ENCODE assay signal across 13 cellular contexts in the genomic region with DNA sequence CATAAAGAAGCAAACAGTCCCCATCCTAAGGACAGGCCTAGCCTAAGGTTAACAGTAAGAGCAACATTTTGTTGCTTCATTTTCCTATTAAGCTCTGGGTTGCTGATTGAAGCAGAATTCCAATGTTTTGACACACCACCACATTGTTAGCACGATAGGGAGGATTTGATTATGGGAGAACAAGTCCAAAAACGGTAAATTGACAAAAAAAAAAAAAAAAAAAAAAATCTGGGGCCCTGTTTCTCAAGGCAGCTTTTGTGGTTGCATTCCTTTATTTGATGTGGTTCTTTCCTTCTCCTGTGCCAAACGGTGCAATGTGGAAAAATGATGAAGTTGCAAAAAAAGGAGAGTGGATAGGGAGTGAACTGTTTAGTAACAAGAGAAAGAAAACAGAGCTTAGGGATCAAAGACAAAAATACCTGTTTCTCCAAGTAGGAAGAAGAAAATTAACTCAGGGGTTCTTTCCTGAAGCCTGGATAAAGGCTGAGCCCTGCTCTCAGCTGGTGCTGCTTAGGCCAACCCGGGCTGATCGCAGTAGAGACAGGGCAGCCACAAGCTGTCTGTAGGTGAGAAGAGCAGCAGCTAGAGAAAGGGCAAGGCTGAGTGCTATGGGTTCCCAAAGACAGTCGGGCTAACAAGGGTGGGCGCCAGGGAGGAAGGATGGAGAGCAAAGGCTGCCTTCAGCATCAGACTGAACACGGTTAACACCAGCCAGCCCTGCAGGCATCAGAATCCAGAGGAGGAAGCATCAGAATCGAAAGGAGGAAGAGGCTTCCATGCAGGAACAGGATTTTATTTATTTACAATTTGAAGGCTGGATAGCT.
DNase-seq lines count a peak whose midpoint lies in the region; ATAC-seq and TF ChIP-seq lines count a peak whose summit lies in the region.
"Had no signal": no experiment of that assay in that cellular context is flagged by ENCODE, and none has a peak within 500 bp of the region (broad histone marks: within the 10 kb centered on the region; RNA-seq: fewer than 3 reads in every experiment).

No MANE protein-coding gene starts in this region.

- H3K9me3 ChIP-seq in prostate gland, result no peaks in the 10 kb centered on the region
- H3K9me3 ChIP-seq: right lobe of liver, upper lobe of left lung had no signal

- peak overlapping the region; percentile 47 to 62 for H3K27ac ChIP-seq in prostate gland
- H3K27ac ChIP-seq: KMS-11, right lobe of liver had no signal

- TF ChIP-seq CTCF in BJ (IDR thresholded peaks at IDR 0.05; ENCODE audit: insufficient read depth, low read depth, low read length) (no peak), prostate gland (IDR thresholded peaks at IDR 0.05) (no peak)

- H3K4me3 ChIP-seq in BJ (ENCODE audit: low read depth, low read length) (no peak overlapping the region), prostate gland (no peak overlapping the region)
- H3K4me3 ChIP-seq: right lobe of liver, upper lobe of left lung had no signal

- H3K36me3 ChIP-seq in BJ (ENCODE audit: control insufficient read depth, insufficient read depth, low read length), result no peaks in the 10 kb centered on the region
- H3K36me3 ChIP-seq in prostate gland, result no peaks in the 10 kb centered on the region
- H3K36me3 ChIP-seq: right lobe of liver, upper lobe of left lung had no signal

- intact Hi-C loops in prostate gland (cut with DNase I), result loop anchor here (5.0 kb wide), 1 partner anchor 47 kb away; no protein-coding TSS in a partner anchor

- DNase-seq in BJ (ENCODE audit: low read depth) (peak; percentile 89), RPMI7951 (ENCODE audit: low read depth) (peak; percentile 98), prostate gland (ENCODE audit: low spot score) (peak; percentile 10), NCI-H510A treated with DMSO at 0.1 percent for 48 hours (lab: John Stamatoyannopoulos, UW) (no peak), SK-N-DZ (ENCODE audit: low spot score) (no peak)
- no peak for DNase-seq in NK-92 treated with Interleukin-12 subunit alpha and Interleukin-12 subunit beta, amount 100 ng/mL, for 24 hours (lab: John Stamatoyannopoulos, UW)
- no peak for DNase-seq in activated CD8-positive, alpha-beta memory T cell treated with anti-CD3 and anti-CD28 coated beads for 24 hours
- DNase-seq: right lobe of liver, SW 1271, upper lobe of left lung had no signal

- peak; percentile 43 for ATAC-seq in esophagus mucosa
- ATAC-seq: activated T-helper 17 cell treated with anti-CD3 and anti-CD28 coated beads, Interleukin-2, amount 50 U/mL, for 72 hours had no signal

- TF ChIP-seq POLR2A in prostate gland (IDR thresholded peaks at IDR 0.05), result no peak

- no peaks in the 10 kb centered on the region for H3K27me3 ChIP-seq in BJ (ENCODE audit: control insufficient read depth, insufficient read depth, low read length)
- H3K27me3 ChIP-seq in prostate gland (replicated peaks; ENCODE audit: insufficient read depth), result no peaks in the 10 kb centered on the region
- H3K27me3 ChIP-seq: right lobe of liver, upper lobe of left lung had no signal

- WGBS in prostate gland, result 31% methylated on average over 9 of the region's 9 CpGs

- H3K4me1 ChIP-seq in prostate gland (replicated peaks), result no peaks in the 10 kb centered on the region
- H3K4me1 ChIP-seq: right lobe of liver had no signal

- POLR2A ChIA-PET in BJ (lab: Charles Lee), result interaction anchor here (0.8 to 0.9 kb wide), 4 partner anchors 17 to 454 kb away, joined by 3 to 8 read pairs (median 4); partner anchors contain the start of gene MRPL33

- CTCF ChIA-PET in BJ (lab: Yijun Ruan, JAX), result interaction anchor here (0.5 to 1.8 kb wide), 7 partner anchors 23 to 270 kb away, joined by 3 to 4 read pairs (median 3); no protein-coding TSS in a partner anchor

Comparison
In these comparisons a context has a peak if more than half of its experiments do, and no peak if none do; other contexts are left out.
1. DNase-seq: peak in BJ (single experiment), RPMI7951 (single experiment) and prostate gland (single experiment); none in NCI-H510A treated with DMSO at 0.1 percent for 48 hours (single experiment), SK-N-DZ (single experiment), NK-92 treated with Interleukin-12 subunit alpha and Interleukin-12 subunit beta, amount 100 ng/mL, for 24 hours (single experiment) and activated CD8-positive, alpha-beta memory T cell treated with anti-CD3 and anti-CD28 coated beads for 24 hours (single experiment).